Comparison of ENCODE assay signal across 1 cellular context in the genomic region with DNA sequence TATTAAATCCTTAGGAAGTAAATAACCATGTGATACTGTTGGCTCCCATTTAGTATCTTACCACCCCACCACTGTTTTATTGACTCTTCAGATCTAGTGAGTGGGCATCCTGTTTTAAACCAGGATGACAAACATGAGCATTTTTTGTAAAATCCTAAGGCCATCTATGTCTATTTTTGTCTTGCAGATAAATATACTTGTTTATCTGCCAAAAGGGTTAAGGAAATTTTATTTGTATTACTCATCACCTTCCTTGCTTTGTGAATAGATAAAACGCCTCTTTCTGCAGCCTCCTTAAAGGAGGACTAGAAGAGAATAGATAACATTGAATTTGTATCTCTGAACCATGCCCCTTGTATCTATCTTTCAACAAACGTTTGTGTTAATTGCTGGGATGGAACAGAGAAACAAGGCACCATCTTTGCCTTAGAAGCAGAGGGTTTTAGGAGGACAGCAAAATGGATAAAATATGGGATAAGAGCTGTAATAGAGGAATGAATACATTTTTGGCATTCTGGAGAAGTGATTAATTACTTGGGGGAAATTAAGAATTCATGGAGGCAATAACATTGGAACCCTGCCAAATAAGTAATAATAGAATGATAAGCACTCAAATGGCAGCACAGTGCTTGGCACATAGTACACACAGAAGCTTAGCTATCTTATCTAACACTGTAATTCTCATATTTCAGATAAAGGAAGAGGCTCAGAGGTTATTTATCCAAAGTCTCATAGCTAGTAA.
TF ChIP-seq lines count a peak whose summit lies in the region.

No MANE protein-coding gene starts in this region.

TF ChIP-seq in WTC11, 78 proteins besides CTCF, POLR2A, EP300 and RAD21 (continued from another document):
- TF ChIP-seq, protein P1, sequence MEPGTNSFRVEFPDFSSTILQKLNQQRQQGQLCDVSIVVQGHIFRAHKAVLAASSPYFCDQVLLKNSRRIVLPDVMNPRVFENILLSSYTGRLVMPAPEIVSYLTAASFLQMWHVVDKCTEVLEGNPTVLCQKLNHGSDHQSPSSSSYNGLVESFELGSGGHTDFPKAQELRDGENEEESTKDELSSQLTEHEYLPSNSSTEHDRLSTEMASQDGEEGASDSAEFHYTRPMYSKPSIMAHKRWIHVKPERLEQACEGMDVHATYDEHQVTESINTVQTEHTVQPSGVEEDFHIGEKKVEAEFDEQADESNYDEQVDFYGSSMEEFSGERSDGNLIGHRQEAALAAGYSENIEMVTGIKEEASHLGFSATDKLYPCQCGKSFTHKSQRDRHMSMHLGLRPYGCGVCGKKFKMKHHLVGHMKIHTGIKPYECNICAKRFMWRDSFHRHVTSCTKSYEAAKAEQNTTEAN (CRISPR knock-in tag; IDR thresholded peaks at IDR 0.05) = no peak
- no peak for TF ChIP-seq TCF7 (CRISPR knock-in tag; IDR thresholded peaks at IDR 0.05; ENCODE audit: low read depth)
- TF ChIP-seq MYBL2 (CRISPR knock-in tag; IDR thresholded peaks at IDR 0.05) = no peak
- TF ChIP-seq, protein P2, sequence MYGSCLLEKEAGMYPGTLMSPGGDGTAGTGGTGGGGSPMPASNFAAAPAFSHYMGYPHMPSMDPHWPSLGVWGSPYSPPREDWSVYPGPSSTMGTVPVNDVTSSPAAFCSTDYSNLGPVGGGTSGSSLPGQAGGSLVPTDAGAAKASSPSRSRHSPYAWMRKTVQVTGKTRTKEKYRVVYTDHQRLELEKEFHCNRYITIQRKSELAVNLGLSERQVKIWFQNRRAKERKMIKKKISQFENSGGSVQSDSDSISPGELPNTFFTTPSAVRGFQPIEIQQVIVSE (CRISPR knock-in tag; IDR thresholded peaks at IDR 0.05; ENCODE audit: borderline replicate concordance) = no peak
- TF ChIP-seq, protein P3, sequence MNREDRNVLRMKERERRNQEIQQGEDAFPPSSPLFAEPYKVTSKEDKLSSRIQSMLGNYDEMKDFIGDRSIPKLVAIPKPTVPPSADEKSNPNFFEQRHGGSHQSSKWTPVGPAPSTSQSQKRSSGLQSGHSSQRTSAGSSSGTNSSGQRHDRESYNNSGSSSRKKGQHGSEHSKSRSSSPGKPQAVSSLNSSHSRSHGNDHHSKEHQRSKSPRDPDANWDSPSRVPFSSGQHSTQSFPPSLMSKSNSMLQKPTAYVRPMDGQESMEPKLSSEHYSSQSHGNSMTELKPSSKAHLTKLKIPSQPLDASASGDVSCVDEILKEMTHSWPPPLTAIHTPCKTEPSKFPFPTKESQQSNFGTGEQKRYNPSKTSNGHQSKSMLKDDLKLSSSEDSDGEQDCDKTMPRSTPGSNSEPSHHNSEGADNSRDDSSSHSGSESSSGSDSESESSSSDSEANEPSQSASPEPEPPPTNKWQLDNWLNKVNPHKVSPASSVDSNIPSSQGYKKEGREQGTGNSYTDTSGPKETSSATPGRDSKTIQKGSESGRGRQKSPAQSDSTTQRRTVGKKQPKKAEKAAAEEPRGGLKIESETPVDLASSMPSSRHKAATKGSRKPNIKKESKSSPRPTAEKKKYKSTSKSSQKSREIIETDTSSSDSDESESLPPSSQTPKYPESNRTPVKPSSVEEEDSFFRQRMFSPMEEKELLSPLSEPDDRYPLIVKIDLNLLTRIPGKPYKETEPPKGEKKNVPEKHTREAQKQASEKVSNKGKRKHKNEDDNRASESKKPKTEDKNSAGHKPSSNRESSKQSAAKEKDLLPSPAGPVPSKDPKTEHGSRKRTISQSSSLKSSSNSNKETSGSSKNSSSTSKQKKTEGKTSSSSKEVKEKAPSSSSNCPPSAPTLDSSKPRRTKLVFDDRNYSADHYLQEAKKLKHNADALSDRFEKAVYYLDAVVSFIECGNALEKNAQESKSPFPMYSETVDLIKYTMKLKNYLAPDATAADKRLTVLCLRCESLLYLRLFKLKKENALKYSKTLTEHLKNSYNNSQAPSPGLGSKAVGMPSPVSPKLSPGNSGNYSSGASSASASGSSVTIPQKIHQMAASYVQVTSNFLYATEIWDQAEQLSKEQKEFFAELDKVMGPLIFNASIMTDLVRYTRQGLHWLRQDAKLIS (CRISPR knock-in tag; IDR thresholded peaks at IDR 0.05; ENCODE audit: borderline replicate concordance) = no peak
- TF ChIP-seq TEAD1 (CRISPR knock-in tag; IDR thresholded peaks at IDR 0.05) = no peak
- TF ChIP-seq FOXJ3 (CRISPR knock-in tag; IDR thresholded peaks at IDR 0.05; ENCODE audit: borderline replicate concordance) = no peak
- TF ChIP-seq ZNF317 (CRISPR knock-in tag; IDR thresholded peaks at IDR 0.05; ENCODE audit: borderline replicate concordance, low read depth) = no peak
- TF ChIP-seq, protein P4, sequence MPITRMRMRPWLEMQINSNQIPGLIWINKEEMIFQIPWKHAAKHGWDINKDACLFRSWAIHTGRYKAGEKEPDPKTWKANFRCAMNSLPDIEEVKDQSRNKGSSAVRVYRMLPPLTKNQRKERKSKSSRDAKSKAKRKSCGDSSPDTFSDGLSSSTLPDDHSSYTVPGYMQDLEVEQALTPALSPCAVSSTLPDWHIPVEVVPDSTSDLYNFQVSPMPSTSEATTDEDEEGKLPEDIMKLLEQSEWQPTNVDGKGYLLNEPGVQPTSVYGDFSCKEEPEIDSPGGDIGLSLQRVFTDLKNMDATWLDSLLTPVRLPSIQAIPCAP (CRISPR knock-in tag; IDR thresholded peaks at IDR 0.05) = no peak
- TF ChIP-seq KAT7 (CRISPR knock-in tag; IDR thresholded peaks at IDR 0.05; ENCODE audit: borderline replicate concordance) = no peak
- no peak for TF ChIP-seq ETV6 (CRISPR knock-in tag; IDR thresholded peaks at IDR 0.05)
